Comparison of ENCODE assay signal across 8 cellular contexts in genomic region chr12:89346741-89347324, GRCh38. TPM values are rescaled to one million over a fixed set of nuclear protein-coding genes. Genes with fewer than 3 reads are reported as not detected.
DNase-seq lines count a peak whose midpoint lies in the region; ATAC-seq and TF ChIP-seq lines count a peak whose summit lies in the region.

No MANE protein-coding gene starts in this region.

- peaks cover 65% of the 10 kb centered on the region for H3K4me1 Mint-ChIP-seq in type B pancreatic cell (ENCODE audit: unreplicated experiment)

- H3K9ac ChIP-seq in BLaER1, result peak overlapping the region; percentile 69

- H3K27me3 Mint-ChIP-seq in type B pancreatic cell, result peaks cover 10% of the 10 kb centered on the region

- peaks cover 4% of the 10 kb centered on the region for H3K9me3 Mint-ChIP-seq in type B pancreatic cell

- peak overlapping the region; percentile 76 for H3K4me3 Mint-ChIP-seq in type B pancreatic cell

- peak overlapping the region; percentile 81 for H3K27ac ChIP-seq in BLaER1

- no peaks in the 10 kb centered on the region for H3K9me3 ChIP-seq in BLaER1

- H3K4me1 ChIP-seq in BLaER1, result peaks cover 73% of the 10 kb centered on the region

- peaks cover 12% of the 10 kb centered on the region for H3K36me3 Mint-ChIP-seq in type B pancreatic cell

- peaks cover 33% of the 10 kb centered on the region for H4K20me1 ChIP-seq in BLaER1

- H3K4me2 ChIP-seq in BLaER1, result peak overlapping the region; percentile 95

- H3K27me3 ChIP-seq in BLaER1, result no peaks in the 10 kb centered on the region

- peak overlapping the region; percentile 68 for H3K27ac Mint-ChIP-seq in type B pancreatic cell

- DNase-seq in NCI-H1105 (lab: John Stamatoyannopoulos, UW) (peak; percentile 44), amniotic epithelial cell (ENCODE audit: low read depth) (peak; percentile 69), left lobe of liver (ENCODE audit: low spot score) (no peak), type B pancreatic cell (ENCODE audit: extremely low spot score, unreplicated experiment) (no peak), GM10266 (ENCODE audit: extremely low spot score) (no peak)

- peak overlapping the region; percentile 52 for H3K4me3 ChIP-seq in BLaER1

- H3K36me3 ChIP-seq in BLaER1, result peaks cover 7% of the 10 kb centered on the region; the same call in 1 of the 2 replicates

- TF ChIP-seq CTCF in type B pancreatic cell (conservative IDR thresholded peaks at IDR 0.05), result no peak
- no peak for TF ChIP-seq CTCF in GM10266 (IDR thresholded peaks at IDR 0.05; ENCODE audit: control insufficient read depth, insufficient read depth, low read depth, missing control alignments)

- ATAC-seq in GM21367 (IDR thresholded peaks at IDR 0.05; ENCODE audit: unreplicated experiment), result peak; percentile 2
- ATAC-seq in left lobe of liver, result peak; percentile 9
- ATAC-seq in GM18867 (IDR thresholded peaks at IDR 0.05; ENCODE audit: unreplicated experiment), result no peak

RNA-seq across cellular contexts. Expression of gene DUSP6, which starts 5.5 kb away (rescaled TPM):
- total RNA-seq in left lobe of liver (31.5 TPM), type B pancreatic cell (ENCODE audit: low replicate concordance) (43.0 TPM in 2 replicates)

Comparison
In these comparisons a context has a peak if more than half of its experiments do, and no peak if none do; other contexts are left out.
1. DNase-seq: peak in NCI-H1105 (single experiment) and amniotic epithelial cell (single experiment); none in left lobe of liver (single experiment), type B pancreatic cell (single experiment) and GM10266 (single experiment).